16 cellular contexts compared by ENCODE assay signal in genomic region chr12:120091371-120092090, GRCh38. TPM values are rescaled to one million over a fixed set of nuclear protein-coding genes. Genes with fewer than 3 reads are reported as not detected.
DNase-seq lines count a peak whose midpoint lies in the region; ATAC-seq and TF ChIP-seq lines count a peak whose summit lies in the region.
"Had no signal": no experiment of that assay in that cellular context is flagged by ENCODE, and none has a peak within 500 bp of the region (broad histone marks: within the 10 kb centered on the region; RNA-seq: fewer than 3 reads in every experiment).

No MANE protein-coding gene starts in this region.

- H3K27ac Mint-ChIP-seq in activated naive CD8-positive, alpha-beta T cell, result peak overlapping the region; percentile 74
- peak overlapping the region in 5 of 6 donors; percentile 17 to 82 (median 63) for H3K27ac Mint-ChIP-seq in naive B cell

- POLR2A ChIA-PET in PC-9 (lab: Charles Lee; ENCODE audit: unreplicated experiment), result no interaction called here

- CTCF ChIA-PET in PC-9 (lab: Charles Lee), result no interaction called here

- H3K9me3 ChIP-seq in PC-9 (ENCODE audit: insufficient read depth, low read depth) (no peaks in the 10 kb centered on the region), gastroesophageal sphincter (no peaks in the 10 kb centered on the region)
- H3K9me3 ChIP-seq: psoas muscle had no signal

- ATAC-seq in naive B cell (ENCODE audit: low read depth in 2 of 2) (no peak), gastroesophageal sphincter (no peak)
- ATAC-seq: psoas muscle had no signal

- TF ChIP-seq CTCF in GM13977 (IDR thresholded peaks at IDR 0.05; ENCODE audit: extremely low read depth, insufficient read depth, missing control alignments) (no peak), GM13976 (IDR thresholded peaks at IDR 0.05; ENCODE audit: borderline replicate concordance, control extremely low read depth, extremely low read depth, insufficient read depth, missing control alignments) (no peak), PC-9 (conservative IDR thresholded peaks at IDR 0.05) (no peak), gastroesophageal sphincter (IDR thresholded peaks at IDR 0.05) (no peak)

- intact Hi-C loops in PC-9 (cut with micrococcal nuclease; ENCODE audit: unreplicated experiment), result no loop called here

- H3F3A ChIP-seq in PC-9 (ENCODE audit: insufficient read depth, low read depth), result peaks cover 8% of the 10 kb centered on the region; the same call in 1 of the 2 replicates

- no peaks in the 10 kb centered on the region for H3K27me3 ChIP-seq in PC-9 (ENCODE audit: insufficient read depth, low read depth)
- no peaks in the 10 kb centered on the region for H3K27me3 ChIP-seq in gastroesophageal sphincter

- no peaks in the 10 kb centered on the region for H3K79me2 ChIP-seq in PC-9 (ENCODE audit: low read depth)

- H2AFZ ChIP-seq in PC-9, result no peak overlapping the region

- no peak for TF ChIP-seq POLR2A in gastroesophageal sphincter (IDR thresholded peaks at IDR 0.05)

- H3K4me2 ChIP-seq in PC-9, result no peak overlapping the region

- DNase-seq in DMS 273 (lab: John Stamatoyannopoulos, UW; ENCODE audit: unreplicated experiment) (peak; percentile 17), DMS 273 treated with DMSO at 0.1 percent for 48 hours (lab: John Stamatoyannopoulos, UW) (no peak), GM13977 (ENCODE audit: low spot score) (peak; percentile 12), naive B cell (no peak), GM13976 (ENCODE audit: low spot score) (no peak), PC-9 (no peak)
- DNase-seq: 8988T, erythroblast, NCI-H1436, NCI-H510A, SW 1271, WERI-Rb-1 had no signal

- H3K27ac ChIP-seq in PC-9 (no peak overlapping the region), gastroesophageal sphincter (no peak overlapping the region)
- H3K27ac ChIP-seq: WERI-Rb-1 had no signal

- no peak overlapping the region for H3K4me3 Mint-ChIP-seq in activated naive CD8-positive, alpha-beta T cell
- no peak overlapping the region for H3K4me3 Mint-ChIP-seq in naive B cell
- H3K4me3 Mint-ChIP-seq: CD14-positive monocyte had no signal

- TF ChIP-seq EP300 in gastroesophageal sphincter (IDR thresholded peaks at IDR 0.05), result no peak

- H3K4me1 Mint-ChIP-seq in activated naive CD8-positive, alpha-beta T cell (ENCODE audit: low read depth), result peaks cover 16% of the 10 kb centered on the region
- peaks cover 0 to 16% (median 12%) of the 10 kb centered on the region in 3 donors for H3K4me1 Mint-ChIP-seq in naive B cell

- no peaks in the 10 kb centered on the region for H3K36me3 Mint-ChIP-seq in activated naive CD8-positive, alpha-beta T cell
- peaks cover 0 to 6% of the 10 kb centered on the region in 2 donors for H3K36me3 Mint-ChIP-seq in naive B cell

- H3K27me3 Mint-ChIP-seq in activated naive CD8-positive, alpha-beta T cell, result no peaks in the 10 kb centered on the region
- no peaks in the 10 kb centered on the region for H3K27me3 Mint-ChIP-seq in naive B cell

- 46 to 87% methylated on average over 6 to 7 of the region's 12 CpGs for WGBS in gastroesophageal sphincter (ENCODE audit: low coverage in 1 of 2), 2 donors

- no peaks in the 10 kb centered on the region for H3K9me2 ChIP-seq in PC-9 (ENCODE audit: insufficient read depth)

- H3K4me3 ChIP-seq in PC-9 (no peak overlapping the region), gastroesophageal sphincter (no peak overlapping the region)
- H3K4me3 ChIP-seq: psoas muscle had no signal

- H3K9me3 Mint-ChIP-seq in activated naive CD8-positive, alpha-beta T cell (ENCODE audit: low read depth), result no peaks in the 10 kb centered on the region
- no peaks in the 10 kb centered on the region for H3K9me3 Mint-ChIP-seq in naive B cell
- H3K9me3 Mint-ChIP-seq: CD14-positive monocyte had no signal

- H3K4me1 ChIP-seq in PC-9 (replicated peaks; ENCODE audit: insufficient read depth), result peaks cover 12% of the 10 kb centered on the region
- H3K4me1 ChIP-seq in gastroesophageal sphincter, result peaks cover 0 to 33% (median 5%) of the 10 kb centered on the region in 3 donors

- H4K20me1 ChIP-seq in PC-9 (ENCODE audit: insufficient read depth), result no peaks in the 10 kb centered on the region

- no TSS peak for BruUV-seq in PC-9 (replicated peaks; lab: Mats Ljungman, UMichigan)

- in situ Hi-C loops in GM13977 (cut with MboI; ENCODE audit: low pct_unique_long_range_greater_than_20kb, low sequenced_read_pairs, unreplicated experiment), result loop anchor here (25.0 kb wide), 1 partner anchor 404 kb away; no protein-coding TSS in a partner anchor
- in situ Hi-C loops in GM13976 (cut with MboI; ENCODE audit: low sequenced_read_pairs, unreplicated experiment), result no loop called here

- H3K36me3 ChIP-seq in PC-9 (ENCODE audit: low read depth) (no peaks in the 10 kb centered on the region), gastroesophageal sphincter (peaks cover 0 to 46% of the 10 kb centered on the region in 2 donors)

RNA-seq across cellular contexts. Expression of gene RAB35, which starts 25.0 kb away (rescaled TPM):
- polyA plus RNA-seq in naive B cell (ENCODE audit: low read depth in 6 of 6), result 10 to 100 TPM in 5 of 6 donors, 1 to 10 TPM in 1; 6.2 to 16.6 (median 14.6) TPM
- 48.6 and 52.0 TPM in 2 replicates for total RNA-seq in PC-9 (2021)
- total RNA-seq in gastroesophageal sphincter, result 10 to 100 TPM; 37.5 to 42.3 (median 41.7) TPM

Comparison
In these comparisons a context has a peak if more than half of its experiments do, and no peak if none do; other contexts are left out.
1. DNase-seq: peak in DMS 273 (single experiment) and GM13977 (single experiment); none in DMS 273 treated with DMSO at 0.1 percent for 48 hours (single experiment), naive B cell (single experiment), GM13976 (single experiment) and PC-9 (0 of 2).